1 cellular context compared by ENCODE assay signal in the genomic region with DNA sequence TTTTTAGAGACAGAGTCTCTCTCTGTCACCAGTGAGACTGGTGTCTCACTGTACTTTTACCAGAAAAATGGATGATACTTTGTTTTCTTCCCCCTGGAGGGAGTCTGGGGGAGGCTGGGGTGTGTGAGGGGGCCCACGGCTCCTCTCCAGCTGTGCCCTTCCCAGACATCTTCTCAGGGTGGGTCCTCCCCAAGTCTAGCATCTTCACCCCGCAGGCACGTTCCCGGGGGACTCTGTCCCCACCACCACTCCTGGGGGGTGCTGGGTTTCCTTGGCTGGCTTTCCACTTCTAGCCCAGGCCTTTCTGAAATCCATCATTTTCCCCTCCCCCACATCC.
TF ChIP-seq lines count a peak whose summit lies in the region.

No MANE protein-coding gene starts in this region.

TF ChIP-seq in IMR-90, 13 proteins besides CTCF, POLR2A, EP300 and RAD21:
- TF ChIP-seq MAFK (IDR thresholded peaks at IDR 0.05; ENCODE audit: low read depth, low read length): no peak
- no peak for TF ChIP-seq NFE2L2 (IDR thresholded peaks at IDR 0.05; ENCODE audit: low read depth, low read length)
- TF ChIP-seq, protein P1, sequence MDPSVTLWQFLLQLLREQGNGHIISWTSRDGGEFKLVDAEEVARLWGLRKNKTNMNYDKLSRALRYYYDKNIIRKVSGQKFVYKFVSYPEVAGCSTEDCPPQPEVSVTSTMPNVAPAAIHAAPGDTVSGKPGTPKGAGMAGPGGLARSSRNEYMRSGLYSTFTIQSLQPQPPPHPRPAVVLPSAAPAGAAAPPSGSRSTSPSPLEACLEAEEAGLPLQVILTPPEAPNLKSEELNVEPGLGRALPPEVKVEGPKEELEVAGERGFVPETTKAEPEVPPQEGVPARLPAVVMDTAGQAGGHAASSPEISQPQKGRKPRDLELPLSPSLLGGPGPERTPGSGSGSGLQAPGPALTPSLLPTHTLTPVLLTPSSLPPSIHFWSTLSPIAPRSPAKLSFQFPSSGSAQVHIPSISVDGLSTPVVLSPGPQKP (IDR thresholded peaks at IDR 0.05; ENCODE audit: borderline replicate concordance, low read depth, low read length): no peak
- no peak for TF ChIP-seq MXI1 (IDR thresholded peaks at IDR 0.05; ENCODE audit: borderline replicate concordance, low read depth, low read length)
- TF ChIP-seq BHLHE40 (IDR thresholded peaks at IDR 0.05; ENCODE audit: low read depth, low read length): no peak
- no peak for TF ChIP-seq SMC3 (IDR thresholded peaks at IDR 0.05; ENCODE audit: low read depth, low read length)
- TF ChIP-seq, protein P2, sequence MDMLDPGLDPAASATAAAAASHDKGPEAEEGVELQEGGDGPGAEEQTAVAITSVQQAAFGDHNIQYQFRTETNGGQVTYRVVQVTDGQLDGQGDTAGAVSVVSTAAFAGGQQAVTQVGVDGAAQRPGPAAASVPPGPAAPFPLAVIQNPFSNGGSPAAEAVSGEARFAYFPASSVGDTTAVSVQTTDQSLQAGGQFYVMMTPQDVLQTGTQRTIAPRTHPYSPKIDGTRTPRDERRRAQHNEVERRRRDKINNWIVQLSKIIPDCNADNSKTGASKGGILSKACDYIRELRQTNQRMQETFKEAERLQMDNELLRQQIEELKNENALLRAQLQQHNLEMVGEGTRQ (IDR thresholded peaks at IDR 0.05; ENCODE audit: low read depth, low read length): no peak
- no peak for TF ChIP-seq CEBPB (IDR thresholded peaks at IDR 0.05; ENCODE audit: low read depth, low read length)
- no peak for TF ChIP-seq MAZ (IDR thresholded peaks at IDR 0.05; ENCODE audit: borderline replicate concordance, low read depth, low read length)
- no peak for TF ChIP-seq RCOR1 (IDR thresholded peaks at IDR 0.05; ENCODE audit: insufficient replicate concordance, low read length)
- TF ChIP-seq CHD1 (IDR thresholded peaks at IDR 0.05; ENCODE audit: low read depth, low read length): no peak
- TF ChIP-seq FOS (IDR thresholded peaks at IDR 0.05; ENCODE audit: low read depth, low read length): no peak
- TF ChIP-seq RFX5 (IDR thresholded peaks at IDR 0.05; ENCODE audit: low read depth, low read length): no peak
TF ChIP-seq in IMR-90: peak in this region for 0.
